Comparison of ENCODE assay signal across 33 cellular contexts in the genomic region with DNA sequence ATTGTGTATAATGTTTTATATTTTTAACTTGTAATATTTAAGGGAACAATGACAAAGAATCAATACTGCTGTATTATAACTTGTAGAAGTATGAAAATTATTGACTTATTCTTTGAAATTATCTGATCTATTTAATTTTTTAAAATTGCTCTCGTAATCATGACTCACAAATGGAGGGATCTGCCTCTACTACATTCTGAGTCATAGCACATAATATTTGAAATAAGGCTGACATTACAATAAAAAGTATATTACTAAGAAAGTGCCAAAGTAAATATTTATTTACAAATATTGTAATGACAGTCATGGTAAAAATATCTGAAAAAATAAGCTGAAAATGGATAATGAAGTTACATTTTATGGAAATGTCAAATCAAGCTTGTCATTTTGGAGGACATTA.
"Had no signal": no experiment of that assay in that cellular context is flagged by ENCODE, and none has a peak within 500 bp of the region (broad histone marks: within the 10 kb centered on the region; RNA-seq: fewer than 3 reads in every experiment).

No MANE protein-coding gene starts in this region.

- DNase-seq: activated CD4-positive, alpha-beta memory T cell treated with anti-CD3 and anti-CD28 coated beads for 36 hours; activated CD4-positive, alpha-beta T cell treated with anti-CD3 and anti-CD28 coated beads, Interleukin-2, amount 10 ng/mL, durations not matched to agents 24 days and 14 days; activated CD4-positive, CD25-positive, alpha-beta regulatory T cell treated with anti-CD3 and anti-CD28 coated beads, Interleukin-2, amount 50 U/mL, for 72 hours; activated CD8-positive, alpha-beta memory T cell treated with anti-CD3 and anti-CD28 coated beads, Interleukin-2, amount 50 U/mL, for 4 hours; activated effector memory CD4-positive, alpha-beta T cell treated with anti-CD3 and anti-CD28 coated beads, Interleukin-2, amount 50 U/mL, for 16 hours; activated naive CD4-positive, alpha-beta T cell treated with anti-CD3 and anti-CD28 coated beads, Interleukin-2, amount 10 ng/mL, durations not matched to agents 7 days and 5 days; activated naive CD8-positive, alpha-beta T cell treated with anti-CD3 and anti-CD28 coated beads, Interleukin-2, amount 10 ng/mL, durations not matched to agents 7 days and 5 days; activated T-cell treated with anti-CD3 and anti-CD28 coated beads, Interleukin-2, amount 50 U/mL, for 1 hour; amygdala; dermis blood vessel endothelial cell; effector CD4-positive, alpha-beta T cell; heart left ventricle; hypothalamus; immature natural killer cell; left lung; lower lobe of right lung; mesenchymal stem cell; naive thymus-derived CD8-positive, alpha-beta T cell; nucleus accumbens; pancreas; retina; stimulated activated CD4-positive, alpha-beta T cell treated with anti-CD3 and anti-CD28 coated beads, Interleukin-12 subunit alpha, Interleukin-12 subunit beta, amount 100 ng/mL, for 4 hours; stimulated activated CD4-positive, alpha-beta T cell treated with anti-CD3 and anti-CD28 coated beads, Interleukin-4, amount 100 ng/mL, for 1 hour; stimulated activated naive CD8-positive, alpha-beta T cell treated with anti-CD3 and anti-CD28 coated beads, Interleukin-15, Interleukin-2, amounts not matched to agents 100 U/mL and 50 U/mL, for 24 hours; T-helper 2 cell; testis; transverse colon had no signal

- H3K27me3 ChIP-seq: heart left ventricle, left lung, pancreas, testis, transverse colon had no signal

- H3K36me3 Mint-ChIP-seq: activated CD4-positive, alpha-beta memory T cell treated with anti-CD3 and anti-CD28 coated beads for 36 hours; activated naive CD4-positive, alpha-beta T cell treated with anti-CD3 and anti-CD28 coated beads, Interleukin-2, amount 10 ng/mL, durations not matched to agents 7 days and 5 days; activated naive CD8-positive, alpha-beta T cell treated with anti-CD3 and anti-CD28 coated beads, Interleukin-2, amount 10 ng/mL, durations not matched to agents 7 days and 5 days; immature natural killer cell had no signal

- H3K27ac ChIP-seq: heart left ventricle, left lung, lower lobe of right lung, pancreas, prostate gland, skin epidermis, testis, transverse colon had no signal

- H3K4me3 Mint-ChIP-seq: activated CD4-positive, alpha-beta memory T cell treated with anti-CD3 and anti-CD28 coated beads for 36 hours; activated CD4-positive, alpha-beta T cell treated with anti-CD3 and anti-CD28 coated beads, Interleukin-2, amount 10 ng/mL, durations not matched to agents 24 days and 14 days; activated naive CD4-positive, alpha-beta T cell treated with anti-CD3 and anti-CD28 coated beads, Interleukin-2, amount 10 ng/mL, durations not matched to agents 7 days and 5 days; activated naive CD8-positive, alpha-beta T cell treated with anti-CD3 and anti-CD28 coated beads, Interleukin-2, amount 10 ng/mL, durations not matched to agents 7 days and 5 days; activated T-helper 1 cell treated with anti-CD3 and anti-CD28 coated beads, Interleukin-12 subunit alpha, Interleukin-12 subunit beta, Interleukin-2, Interleukin-4 antibody, amounts not matched to agents 30 ng/mL and 10 ng/mL and 1 ng/mL, durations not matched to agents 14 hours and 24 hours and 36 hours; central memory CD8-positive, alpha-beta T cell; immature natural killer cell; naive thymus-derived CD8-positive, alpha-beta T cell; neural crest cell had no signal

- H3K36me3 ChIP-seq: heart left ventricle, left lung, lower lobe of right lung, pancreas, prostate gland, transverse colon had no signal

- H3K27me3 Mint-ChIP-seq: activated CD4-positive, alpha-beta memory T cell treated with anti-CD3 and anti-CD28 coated beads for 36 hours; activated CD4-positive, alpha-beta T cell treated with anti-CD3 and anti-CD28 coated beads, Interleukin-2, amount 10 ng/mL, durations not matched to agents 24 days and 14 days; activated naive CD4-positive, alpha-beta T cell treated with anti-CD3 and anti-CD28 coated beads, Interleukin-2, amount 10 ng/mL, durations not matched to agents 7 days and 5 days; activated naive CD8-positive, alpha-beta T cell treated with anti-CD3 and anti-CD28 coated beads, Interleukin-2, amount 10 ng/mL, durations not matched to agents 7 days and 5 days; central memory CD8-positive, alpha-beta T cell; naive thymus-derived CD8-positive, alpha-beta T cell had no signal

- H3K27ac Mint-ChIP-seq: activated CD4-positive, alpha-beta memory T cell treated with anti-CD3 and anti-CD28 coated beads for 36 hours; activated CD4-positive, alpha-beta T cell treated with anti-CD3 and anti-CD28 coated beads, Interleukin-2, amount 10 ng/mL, durations not matched to agents 24 days and 14 days; activated naive CD4-positive, alpha-beta T cell treated with anti-CD3 and anti-CD28 coated beads, Interleukin-2, amount 10 ng/mL, durations not matched to agents 7 days and 5 days; activated naive CD8-positive, alpha-beta T cell treated with anti-CD3 and anti-CD28 coated beads, Interleukin-2, amount 10 ng/mL, durations not matched to agents 7 days and 5 days; activated T-helper 1 cell treated with anti-CD3 and anti-CD28 coated beads, Interleukin-12 subunit alpha, Interleukin-12 subunit beta, Interleukin-2, Interleukin-4 antibody, amounts not matched to agents 30 ng/mL and 10 ng/mL and 1 ng/mL, durations not matched to agents 14 hours and 24 hours and 36 hours; immature natural killer cell; naive thymus-derived CD8-positive, alpha-beta T cell had no signal

- H3K9me3 ChIP-seq: heart left ventricle, left lung, lower lobe of right lung, pancreas, prostate gland, testis, transverse colon had no signal

- ATAC-seq: heart left ventricle; left lung; lower lobe of right lung; naive thymus-derived CD8-positive, alpha-beta T cell; pancreas; sciatic nerve; stimulated activated naive CD8-positive, alpha-beta T cell treated with anti-CD3 and anti-CD28 coated beads, Interleukin-15, Interleukin-2, amounts not matched to agents 100 U/mL and 50 U/mL, for 24 hours had no signal

- H3K4me1 ChIP-seq: heart left ventricle, left lung, lower lobe of right lung, pancreas, prostate gland, testis, transverse colon had no signal

- H3K4me1 Mint-ChIP-seq: activated CD4-positive, alpha-beta T cell treated with anti-CD3 and anti-CD28 coated beads, Interleukin-2, amount 10 ng/mL, durations not matched to agents 24 days and 14 days; activated naive CD4-positive, alpha-beta T cell treated with anti-CD3 and anti-CD28 coated beads, Interleukin-2, amount 10 ng/mL, durations not matched to agents 7 days and 5 days; activated naive CD8-positive, alpha-beta T cell treated with anti-CD3 and anti-CD28 coated beads, Interleukin-2, amount 10 ng/mL, durations not matched to agents 7 days and 5 days; central memory CD8-positive, alpha-beta T cell; immature natural killer cell; naive thymus-derived CD8-positive, alpha-beta T cell had no signal

- H3K4me3 ChIP-seq: heart left ventricle, left lung, lower lobe of right lung, pancreas, prostate gland, skin epidermis, testis, transverse colon had no signal
